10 cellular contexts compared by ENCODE assay signal in genomic region chr3:183434992-183435391, GRCh38.
"Had no signal": no experiment of that assay in that cellular context is flagged by ENCODE, and none has a peak within 500 bp of the region (broad histone marks: within the 10 kb centered on the region; RNA-seq: fewer than 3 reads in every experiment).

No MANE protein-coding gene starts in this region.

- DNase-seq: activated CD8-positive, alpha-beta memory T cell treated with anti-CD3 and anti-CD28 coated beads, Interleukin-2, amount 50 U/mL, for 4 hours; esophagus squamous epithelium; foreskin fibroblast; kidney glomerular epithelial cell; posterior cingulate gyrus; T1000 had no signal

- H3K4me1 ChIP-seq: esophagus squamous epithelium, right atrium auricular region had no signal

- H3K27ac ChIP-seq: esophagus squamous epithelium, right atrium auricular region, skin epidermis had no signal

- H3K9me3 ChIP-seq: esophagus squamous epithelium, right atrium auricular region had no signal

- H3K36me3 ChIP-seq: esophagus squamous epithelium, right atrium auricular region had no signal

- H3K4me3 ChIP-seq: esophagus squamous epithelium, right atrium auricular region, skin epidermis had no signal

- H3K27me3 ChIP-seq: right atrium auricular region had no signal

- FAIRE-seq: astrocyte, urothelium cell line had no signal
